10 cellular contexts compared by ENCODE assay signal in the genomic region with DNA sequence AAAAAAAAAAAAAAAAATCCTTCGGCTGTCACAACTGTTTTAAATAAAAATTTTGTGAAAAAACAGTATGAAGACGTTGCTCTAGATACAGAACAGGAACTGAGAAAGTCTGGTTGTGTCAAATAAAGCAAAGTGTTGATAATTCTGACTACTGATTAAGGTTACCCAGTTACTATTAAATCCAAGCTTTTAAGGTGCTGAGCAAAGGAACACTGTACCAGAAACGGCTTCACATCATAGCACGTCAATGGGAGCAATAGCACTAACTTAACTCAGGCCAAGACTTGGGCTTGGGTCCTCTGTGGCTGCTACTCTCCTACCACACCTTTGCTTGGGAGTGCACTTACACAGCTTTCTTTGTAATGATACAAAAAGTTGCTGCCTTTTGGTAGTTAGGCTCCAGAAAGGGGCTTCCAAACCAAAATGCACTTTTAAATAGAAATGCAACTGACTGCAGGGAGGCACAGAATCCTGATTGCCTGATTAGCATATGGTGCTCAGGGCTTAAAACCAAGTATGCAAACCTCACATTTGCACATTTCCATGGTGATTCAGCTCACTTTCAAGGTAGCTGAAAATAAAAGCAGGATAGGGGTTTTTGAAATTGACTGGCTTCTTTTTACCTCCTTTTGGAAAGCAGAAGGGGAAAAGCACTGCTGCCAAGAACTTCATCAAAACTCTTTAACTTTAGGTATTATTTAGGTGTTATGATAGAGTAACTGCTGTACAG. TPM values are rescaled to one million over a fixed set of nuclear protein-coding genes. Genes with fewer than 3 reads are reported as not detected.
DNase-seq lines count a peak whose midpoint lies in the region; ATAC-seq and TF ChIP-seq lines count a peak whose summit lies in the region.
"Had no signal": no experiment of that assay in that cellular context is flagged by ENCODE, and none has a peak within 500 bp of the region (broad histone marks: within the 10 kb centered on the region; RNA-seq: fewer than 3 reads in every experiment).

No MANE protein-coding gene starts in this region.

- H2AFZ ChIP-seq in MM.1S (ENCODE audit: low read length), result no peak overlapping the region

- peaks cover 57% of the 10 kb centered on the region for H3K4me1 ChIP-seq in CD8-positive, alpha-beta T cell (ENCODE audit: insufficient read depth, low read length)
- H3K4me1 ChIP-seq in MM.1S (ENCODE audit: low read length) (peaks cover 62% of the 10 kb centered on the region), colonic mucosa (peaks cover 19% of the 10 kb centered on the region)

- intact Hi-C loops in CD8-positive, alpha-beta T cell (cut with DNase I, micrococcal nuclease), result loop anchor here in 1 of 2 experiments (5.0 kb wide), 1 partner anchor 484 kb away; the partner anchor contains the start of gene CDC42SE1
- intact Hi-C loops in colonic mucosa (cut with DNase I), result no loop called here

- TF ChIP-seq CTCF in CD8-positive, alpha-beta T cell (IDR thresholded peaks at IDR 0.05), result no peak
- TF ChIP-seq CTCF in MM.1S (IDR thresholded peaks at IDR 0.05; ENCODE audit: low read length) (no peak), colonic mucosa (IDR thresholded peaks at IDR 0.05) (no peak), neural crest cell (conservative IDR thresholded peaks at IDR 0.05) (no peak)

- no peaks in the 10 kb centered on the region for H3K9me3 Mint-ChIP-seq in CD8-positive, alpha-beta T cell
- H3K9me3 Mint-ChIP-seq in neural crest cell, result no peaks in the 10 kb centered on the region

- peaks cover 87% of the 10 kb centered on the region for H3K79me2 ChIP-seq in MM.1S (ENCODE audit: low read length)

- no peak for ATAC-seq in CD8-positive, alpha-beta T cell
- ATAC-seq in GM18873 (IDR thresholded peaks at IDR 0.05; ENCODE audit: low FRiP score, unreplicated experiment), result no peak

- H3K36me3 Mint-ChIP-seq in CD8-positive, alpha-beta T cell, result peaks cover 74% of the 10 kb centered on the region
- peaks cover 44% of the 10 kb centered on the region for H3K36me3 Mint-ChIP-seq in neural crest cell (ENCODE audit: low read depth)

- H3K27me3 ChIP-seq in CD8-positive, alpha-beta T cell (ENCODE audit: insufficient read depth, low read length), result no peaks in the 10 kb centered on the region
- H3K27me3 ChIP-seq in MM.1S (replicated peaks; ENCODE audit: insufficient read depth, low read length) (no peaks in the 10 kb centered on the region), colonic mucosa (no peaks in the 10 kb centered on the region)

- H4K20me1 ChIP-seq in MM.1S (ENCODE audit: insufficient read depth, low read length), result peaks cover 29% of the 10 kb centered on the region

- peak overlapping the region; percentile 42 for H3K27ac ChIP-seq in CD8-positive, alpha-beta T cell (ENCODE audit: low read depth, low read length)
- H3K27ac ChIP-seq in MM.1S (ENCODE audit: low read length) (peak overlapping the region; percentile 36; the same call in 1 of the 2 replicates), colonic mucosa (peak overlapping the region; percentile 98)

- H3K9me2 ChIP-seq in MM.1S (replicated peaks; ENCODE audit: insufficient read depth, low read length), result no peaks in the 10 kb centered on the region

- H3K9ac ChIP-seq in MM.1S (ENCODE audit: low read length) (no peak overlapping the region), colonic mucosa (ENCODE audit: low read depth in 2 of 2, low read length in 2 of 2) (no peak overlapping the region)

- no peaks in the 10 kb centered on the region for H3K27me3 Mint-ChIP-seq in CD8-positive, alpha-beta T cell (ENCODE audit: low read depth)
- H3K27me3 Mint-ChIP-seq in neural crest cell (ENCODE audit: low read depth), result peaks cover 9% of the 10 kb centered on the region

- H3F3A ChIP-seq in MM.1S (ENCODE audit: insufficient read depth, low read length), result peaks cover 91% of the 10 kb centered on the region

- peak overlapping the region; percentile 98 for H3K27ac Mint-ChIP-seq in CD8-positive, alpha-beta T cell
- no peak overlapping the region for H3K27ac Mint-ChIP-seq in neural crest cell (ENCODE audit: unreplicated experiment)

- H3K9me3 ChIP-seq in CD8-positive, alpha-beta T cell (ENCODE audit: low read length), result no peaks in the 10 kb centered on the region
- H3K9me3 ChIP-seq in MM.1S (replicated peaks; ENCODE audit: insufficient read depth, low read length), result no peaks in the 10 kb centered on the region
- no peaks in the 10 kb centered on the region for H3K9me3 ChIP-seq in colonic mucosa

- DNase-seq in CD8-positive, alpha-beta T cell, result peak in 2 of 7 experiments; percentile 16 to 49
- no peak for DNase-seq in MM.1S
- no peak for DNase-seq in colonic mucosa
- no peak for DNase-seq in neural crest cell (ENCODE audit: low read depth, low spot score)
- no peak for DNase-seq in SHP77 (lab: John Stamatoyannopoulos, UW)
- DNase-seq in effector CD4-positive, alpha-beta T cell, result no peak
- no peak for DNase-seq in hepatic stellate cell (ENCODE audit: low spot score)
- DNase-seq: NCI-H1436 had no signal

- CTCF ChIA-PET in CD8-positive, alpha-beta T cell (lab: Charles Lee), result interaction anchor here (18.7 to 34.3 kb wide), 2 partner anchors 12 to 46 kb away, joined by 349 to 799 read pairs; partner anchors contain the start of gene ENSA

- H3K4me3 ChIP-seq in CD8-positive, alpha-beta T cell (ENCODE audit: low read depth, low read length), result peak overlapping the region; percentile 33
- H3K4me3 ChIP-seq in MM.1S (ENCODE audit: low read length), result no peak overlapping the region
- no peak overlapping the region for H3K4me3 ChIP-seq in colonic mucosa

- no peak overlapping the region; the same call in 1 of the 2 replicates for H3K4me2 ChIP-seq in MM.1S (ENCODE audit: low read depth, low read length)

- H3K36me3 ChIP-seq in CD8-positive, alpha-beta T cell (ENCODE audit: insufficient read depth, low read length), result peaks cover 41% of the 10 kb centered on the region
- H3K36me3 ChIP-seq in MM.1S (replicated peaks; ENCODE audit: insufficient read depth, low read length) (peaks cover 40% of the 10 kb centered on the region; the same call in 1 of the 2 replicates), colonic mucosa (peaks cover 11% of the 10 kb centered on the region)

- peak overlapping the region; percentile 96 for H3K4me3 Mint-ChIP-seq in CD8-positive, alpha-beta T cell
- peak overlapping the region; percentile 70 for H3K4me3 Mint-ChIP-seq in neural crest cell

- H3K4me1 Mint-ChIP-seq in CD8-positive, alpha-beta T cell (ENCODE audit: low read depth), result peaks cover 72% of the 10 kb centered on the region
- peaks cover 68% of the 10 kb centered on the region for H3K4me1 Mint-ChIP-seq in neural crest cell

- POLR2A ChIA-PET in CD8-positive, alpha-beta T cell (lab: Charles Lee), result interaction anchor here (0.8 to 16.6 kb wide), 3 partner anchors 9 to 57 kb away, joined by 3 to 584 read pairs (median 3); partner anchors contain the start of gene ENSA

RNA-seq across cellular contexts. Expression of gene MCL1, which starts 6.3 kb away (rescaled TPM):
- total RNA-seq in CD8-positive, alpha-beta T cell, result 100 to 1,000 TPM; 682 to 685 TPM
- total RNA-seq in colonic mucosa (100 to 1,000 TPM; 151 to 285 TPM), neural crest cell (179 and 186 TPM in 2 replicates)

RNA-seq across cellular contexts. Expression of gene ADAMTSL4, which starts 23.9 kb away (rescaled TPM):
- total RNA-seq in CD8-positive, alpha-beta T cell, result not detected
- total RNA-seq in colonic mucosa (1 to 10 TPM; 4.9 to 6.3 TPM), neural crest cell (0.32 and 0.44 TPM in 2 replicates)

RNA-seq across cellular contexts. Expression of gene ENSA, which starts 56.3 kb away (rescaled TPM):
- total RNA-seq in CD8-positive, alpha-beta T cell, result 100 to 1,000 TPM; 140 to 141 TPM
- 100 to 1,000 TPM; 199 to 227 TPM for total RNA-seq in colonic mucosa
- total RNA-seq in neural crest cell, result 177 TPM in 2 replicates

RNA-seq across cellular contexts. Expression of gene FALEC, which starts 57.5 kb away (rescaled TPM):
- total RNA-seq in CD8-positive, alpha-beta T cell, result not detected
- not detected for total RNA-seq in colonic mucosa
- total RNA-seq in neural crest cell, result 1.2 and 1.3 TPM in 2 replicates
- total RNA-seq: dermis blood vessel endothelial cell had no signal

Comparison
In these comparisons a context has a peak if more than half of its experiments do, and no peak if none do; other contexts are left out.
1. H3K27ac ChIP-seq: peak in every context shown above with its lines; median percentile 98 in colonic mucosa; 42 in CD8-positive, alpha-beta T cell; 36 in MM.1S.